5 cellular contexts compared by ENCODE assay signal in the genomic region with DNA sequence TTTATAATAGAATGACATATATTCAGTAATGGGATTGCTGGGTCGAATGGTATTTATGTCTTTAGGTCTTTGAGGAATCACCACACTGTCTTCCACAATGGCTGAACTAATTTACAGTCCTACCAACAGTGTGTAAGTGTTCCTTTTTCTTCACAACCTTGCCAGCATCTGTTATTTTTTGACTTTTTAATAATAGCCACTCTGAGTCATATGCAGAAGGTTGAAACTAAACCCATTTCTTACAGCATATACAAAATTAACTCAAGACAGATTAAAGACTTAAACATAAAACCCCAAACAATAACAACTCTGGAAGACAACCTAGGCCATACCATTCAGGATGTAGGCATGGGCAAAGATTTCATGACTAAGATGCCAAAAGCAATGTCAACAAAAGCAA.
"Had no signal": no experiment of that assay in that cellular context is flagged by ENCODE, and none has a peak within 500 bp of the region (broad histone marks: within the 10 kb centered on the region; RNA-seq: fewer than 3 reads in every experiment).

No MANE protein-coding gene starts in this region.

- H3K4me3 ChIP-seq: K562 had no signal

- DNase-seq: IMR-90, KBM-7 had no signal

- H3K27ac ChIP-seq: HL-60 had no signal

- ATAC-seq: HepG2, K562 had no signal
